In the genomic region with DNA sequence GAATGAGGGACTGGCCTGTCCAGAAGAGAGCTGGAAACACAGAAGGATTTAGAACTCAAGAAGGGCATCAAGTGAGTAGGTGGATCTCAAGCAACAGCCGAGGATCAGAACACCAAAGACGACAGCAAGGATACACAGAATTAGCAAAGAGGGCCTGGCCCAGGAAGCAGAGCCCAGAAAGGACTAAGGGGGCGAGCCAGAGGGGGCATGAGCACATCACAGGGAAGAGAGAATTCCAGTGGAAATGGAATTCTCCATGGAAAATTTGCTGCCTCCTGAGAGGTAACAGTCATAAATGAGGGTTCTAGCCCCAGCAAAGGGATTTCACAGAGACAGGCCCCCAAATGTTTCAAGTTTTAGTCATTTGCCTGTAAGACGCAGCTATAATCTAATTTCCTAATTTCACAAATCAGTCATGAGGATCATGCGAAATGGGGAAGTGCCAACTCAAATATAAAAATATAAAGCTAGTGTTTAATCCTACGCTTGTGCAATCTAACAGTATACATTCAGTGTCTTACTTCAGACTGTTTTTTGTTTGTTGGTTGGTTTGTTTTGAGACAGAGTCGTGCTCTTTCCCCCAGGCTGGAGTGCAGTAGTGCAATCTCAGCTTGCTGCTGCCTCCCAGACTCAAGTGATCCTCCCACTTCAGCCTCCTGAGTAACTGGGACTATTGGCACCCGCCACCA, we compare ENCODE assay signal across 8 cellular contexts. TPM values are rescaled to one million over a fixed set of nuclear protein-coding genes. Genes with fewer than 3 reads are reported as not detected.
DNase-seq lines count a peak whose midpoint lies in the region; ATAC-seq and TF ChIP-seq lines count a peak whose summit lies in the region.
"Had no signal": no experiment of that assay in that cellular context is flagged by ENCODE, and none has a peak within 500 bp of the region (broad histone marks: within the 10 kb centered on the region; RNA-seq: fewer than 3 reads in every experiment).

No MANE protein-coding gene starts in this region.

- H3K23me2 ChIP-seq in H9 (ENCODE audit: insufficient read length, low read depth, low read length, poor library complexity, severe bottlenecking): no peaks in the 10 kb centered on the region

- H4K8ac ChIP-seq in H9 (replicated peaks; ENCODE audit: insufficient read length, low read depth, low read length): no peak overlapping the region

- H3K4me3 Mint-ChIP-seq in H9: no peak overlapping the region
- H3K4me3 Mint-ChIP-seq in T-helper 2 cell treated with Interferon-gamma antibody and Interleukin-4, amounts not matched to agents 5 μg/mL and 100 μg/mL, for 36 hours: peak overlapping the region; percentile 77
- peak overlapping the region; percentile 71 for H3K4me3 Mint-ChIP-seq in stimulated activated memory B cell treated with anti-CD40 and anti-IgM and Interleukin-4, amounts not matched to agents 10 μg/mL and 1 μg/mL and 100 μg/mL, for 72 hours
- H3K4me3 Mint-ChIP-seq in glutamatergic neuron (ENCODE audit: unreplicated experiment): no peak overlapping the region

- no peak overlapping the region for H3K23ac ChIP-seq in H9 (ENCODE audit: insufficient read length, low read depth, low read length)

- WGBS in H9 (ENCODE audit: extremely low coverage, insufficient read length, low lambda C conversion rate): no CpG with 5 or more reads among the region's 8 CpGs

- H3K4me1 Mint-ChIP-seq in H9: peaks cover 11 to 16% of the 10 kb centered on the region in 2 experiments
- H3K4me1 Mint-ChIP-seq in T-helper 2 cell treated with Interferon-gamma antibody and Interleukin-4, amounts not matched to agents 5 μg/mL and 100 μg/mL, for 36 hours (ENCODE audit: low read depth): peaks cover 58% of the 10 kb centered on the region
- H3K4me1 Mint-ChIP-seq in stimulated activated memory B cell treated with anti-CD40 and anti-IgM and Interleukin-4, amounts not matched to agents 10 μg/mL and 1 μg/mL and 100 μg/mL, for 72 hours: peaks cover 69% of the 10 kb centered on the region
- no peaks in the 10 kb centered on the region for H3K4me1 Mint-ChIP-seq in glutamatergic neuron (ENCODE audit: low read depth, unreplicated experiment)

- H3K14ac ChIP-seq in H9 (ENCODE audit: insufficient read depth, low read length): no peak overlapping the region

- no peaks in the 10 kb centered on the region for H3K4me1 ChIP-seq in H9 (ENCODE audit: insufficient read depth, low read length)

- TF ChIP-seq CTCF in H9 (conservative IDR thresholded peaks at IDR 0.05) (no peak), glutamatergic neuron (IDR thresholded peaks at IDR 0.05; ENCODE audit: partially characterized antibody, unreplicated experiment) (no peak), GM10248 (IDR thresholded peaks at IDR 0.05; ENCODE audit: control extremely low read depth, extremely low read depth, low read depth, missing control alignments) (no peak)

- H3K27me3 Mint-ChIP-seq in H9 (ENCODE audit: low read depth) (no peaks in the 10 kb centered on the region), glutamatergic neuron (ENCODE audit: unreplicated experiment) (no peaks in the 10 kb centered on the region)
- no peaks in the 10 kb centered on the region for H3K27me3 Mint-ChIP-seq in T-helper 2 cell treated with Interferon-gamma antibody and Interleukin-4, amounts not matched to agents 5 μg/mL and 100 μg/mL, for 36 hours (ENCODE audit: low read depth)
- no peaks in the 10 kb centered on the region for H3K27me3 Mint-ChIP-seq in stimulated activated memory B cell treated with anti-CD40 and anti-IgM and Interleukin-4, amounts not matched to agents 10 μg/mL and 1 μg/mL and 100 μg/mL, for 72 hours

- H2AFZ ChIP-seq in H9 (ENCODE audit: low read length): no peak overlapping the region

- H3K36me3 Mint-ChIP-seq in H9 (ENCODE audit: insufficient read depth in 1 of 3, low read depth in 3 of 3) (peaks cover 1 to 5% (median 3%) of the 10 kb centered on the region in 3 experiments; a peak in 3 of 7 replicates), glutamatergic neuron (ENCODE audit: unreplicated experiment) (peaks cover 5% of the 10 kb centered on the region)
- H3K36me3 Mint-ChIP-seq in T-helper 2 cell treated with Interferon-gamma antibody and Interleukin-4, amounts not matched to agents 5 μg/mL and 100 μg/mL, for 36 hours (ENCODE audit: low read depth): peaks cover 51% of the 10 kb centered on the region
- H3K36me3 Mint-ChIP-seq in stimulated activated memory B cell treated with anti-CD40 and anti-IgM and Interleukin-4, amounts not matched to agents 10 μg/mL and 1 μg/mL and 100 μg/mL, for 72 hours: peaks cover 58% of the 10 kb centered on the region

- H3K9me3 ChIP-seq in H9 (ENCODE audit: control insufficient read depth, low read depth, low read length): no peaks in the 10 kb centered on the region

- H3K79me1 ChIP-seq in H9 (ENCODE audit: insufficient read depth, low read depth, low read length, poor library complexity, severe bottlenecking): no peaks in the 10 kb centered on the region

- H3K27me3 ChIP-seq in H9 (ENCODE audit: insufficient read depth, low read length): no peaks in the 10 kb centered on the region

- CTCF ChIA-PET in GM10248 (lab: Yijun Ruan, JAX): interaction anchor here (1.0 to 2.8 kb wide), 8 partner anchors 8 to 110 kb away, joined by 3 to 22 read pairs (median 4); no protein-coding TSS in a partner anchor

- no peak overlapping the region for H2BK20ac ChIP-seq in H9 (ENCODE audit: low read depth, low read length, poor library complexity, severe bottlenecking)

- ATAC-seq in esophagus mucosa: peak; percentile 28
- peak; percentile 32 for ATAC-seq in stimulated activated memory B cell treated with anti-CD40 and anti-IgM and Interleukin-4, amounts not matched to agents 10 μg/mL and 1 μg/mL and 100 μg/mL, for 72 hours
- ATAC-seq: left colon had no signal

- no peak for DNase-seq in H9
- no peak for DNase-seq in T-helper 2 cell treated with Interferon-gamma antibody and Interleukin-4, amounts not matched to agents 5 μg/mL and 100 μg/mL, for 36 hours (ENCODE audit: low spot score)
- no peak for DNase-seq in glutamatergic neuron
- no peak for DNase-seq in NCI-H1417 (lab: John Stamatoyannopoulos, UW)
- DNase-seq in GM10248 (ENCODE audit: extremely low spot score): no peak
- DNase-seq: left colon had no signal

- no peak overlapping the region for H2BK120ac ChIP-seq in H9 (ENCODE audit: low read depth, low read length, poor library complexity, severe bottlenecking)

- no peak overlapping the region for H2BK15ac ChIP-seq in H9 (ENCODE audit: low read depth, low read length)

- H4K5ac ChIP-seq in H9 (ENCODE audit: insufficient read length, low read depth, low read length): no peak overlapping the region

- no peak overlapping the region for H3K18ac ChIP-seq in H9 (ENCODE audit: insufficient read length, low read depth, low read length)

- H3K4me2 ChIP-seq in H9 (ENCODE audit: insufficient read depth, insufficient read length, low read length): no peak overlapping the region

- H3K56ac ChIP-seq in H9 (ENCODE audit: insufficient read length, low read depth, low read length): no peak overlapping the region

- H2AK5ac ChIP-seq in H9 (ENCODE audit: insufficient read length, low read length): no peak overlapping the region

- no peak overlapping the region for H2BK5ac ChIP-seq in H9 (ENCODE audit: insufficient read length, low read length)

- H3K9me3 Mint-ChIP-seq in H9 (no peaks in the 10 kb centered on the region), glutamatergic neuron (ENCODE audit: unreplicated experiment) (peaks cover 4% of the 10 kb centered on the region)
- H3K9me3 Mint-ChIP-seq in T-helper 2 cell treated with Interferon-gamma antibody and Interleukin-4, amounts not matched to agents 5 μg/mL and 100 μg/mL, for 36 hours: no peaks in the 10 kb centered on the region
- no peaks in the 10 kb centered on the region for H3K9me3 Mint-ChIP-seq in stimulated activated memory B cell treated with anti-CD40 and anti-IgM and Interleukin-4, amounts not matched to agents 10 μg/mL and 1 μg/mL and 100 μg/mL, for 72 hours

- H3K27ac ChIP-seq in H9 (ENCODE audit: insufficient read length, low read depth, low read length): no peak overlapping the region

- H3K4ac ChIP-seq in H9 (ENCODE audit: low read depth, low read length): no peak overlapping the region

- H3K79me2 ChIP-seq in H9 (ENCODE audit: insufficient read depth, low read length): no peaks in the 10 kb centered on the region

- no peak overlapping the region for H4K91ac ChIP-seq in H9 (ENCODE audit: insufficient read length, low read depth, low read length)

- H3K9ac ChIP-seq in H9 (ENCODE audit: extremely low read depth, insufficient read length, low read length): no peak overlapping the region

- POLR2A ChIA-PET in GM10248 (lab: Yijun Ruan, JAX): interaction anchor here (0.5 to 2.6 kb wide), 6 partner anchors 11 to 42 kb away, joined by 3 to 11 read pairs (median 6); no protein-coding TSS in a partner anchor

- no peak overlapping the region for H2BK12ac ChIP-seq in H9 (ENCODE audit: insufficient read length, low read depth, low read length)

- H3T11ph ChIP-seq in H9 (ENCODE audit: low read length): no peak overlapping the region

- no peaks in the 10 kb centered on the region for H4K20me1 ChIP-seq in H9 (ENCODE audit: control insufficient read depth, insufficient read depth, insufficient read length)

- H3K27ac Mint-ChIP-seq in H9: peak overlapping the region; percentile 2 to 9 (median 3); a peak in 4 of 7 replicates
- peak overlapping the region; percentile 94 for H3K27ac Mint-ChIP-seq in T-helper 2 cell treated with Interferon-gamma antibody and Interleukin-4, amounts not matched to agents 5 μg/mL and 100 μg/mL, for 36 hours
- H3K27ac Mint-ChIP-seq in stimulated activated memory B cell treated with anti-CD40 and anti-IgM and Interleukin-4, amounts not matched to agents 10 μg/mL and 1 μg/mL and 100 μg/mL, for 72 hours: peak overlapping the region; percentile 90
- no peak overlapping the region for H3K27ac Mint-ChIP-seq in glutamatergic neuron (ENCODE audit: unreplicated experiment)

RNA-seq across cellular contexts. Expression of a gene that starts 46.7 kb away (rescaled TPM):
- total RNA-seq in H9 (2021) (35.9 and 36.5 TPM in 2 replicates), esophagus mucosa (23.5 TPM), glutamatergic neuron (ENCODE audit: unreplicated experiment) (80.4 TPM)

RNA-seq across cellular contexts. Expression of a gene that starts 57.4 kb away (rescaled TPM):
- total RNA-seq in H9 (2021): 38.0 and 38.6 TPM in 2 replicates
- 29.8 TPM for total RNA-seq in esophagus mucosa
- 48.2 TPM for total RNA-seq in glutamatergic neuron (ENCODE audit: unreplicated experiment)

Comparison
In these comparisons a context has a peak if more than half of its experiments do, and no peak if none do; other contexts are left out.
1. H3K4me3 Mint-ChIP-seq: peak in T-helper 2 cell treated with Interferon-gamma antibody and Interleukin-4, amounts not matched to agents 5 μg/mL and 100 μg/mL, for 36 hours (single experiment) and stimulated activated memory B cell treated with anti-CD40 and anti-IgM and Interleukin-4, amounts not matched to agents 10 μg/mL and 1 μg/mL and 100 μg/mL, for 72 hours (single experiment); none in H9 (0 of 2) and glutamatergic neuron (single experiment).